ENCODE assay signal across 1 cellular context in the genomic region with DNA sequence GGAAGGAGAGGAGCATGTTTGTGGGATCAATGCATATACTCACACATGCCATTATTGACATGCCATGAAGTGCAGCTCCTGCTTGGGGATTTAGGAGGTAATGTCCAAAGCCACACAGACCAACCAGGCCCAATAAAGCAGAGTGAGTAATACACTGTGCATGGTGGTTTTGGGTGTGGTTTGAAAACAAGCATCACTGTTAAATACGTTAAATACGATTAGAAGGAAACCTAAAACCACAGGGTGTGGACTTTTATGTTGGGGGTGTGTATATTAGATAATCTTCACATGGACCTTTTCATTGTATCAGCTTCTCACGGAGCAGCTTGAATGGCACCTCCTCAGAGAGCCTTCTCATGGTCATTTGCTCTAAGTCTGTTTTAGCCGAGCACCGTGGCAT.
TF ChIP-seq lines count a peak whose summit lies in the region.

No MANE protein-coding gene starts in this region.

TF ChIP-seq in K562, 482 proteins besides CTCF, POLR2A, EP300 and RAD21 (continued from another document):
- TF ChIP-seq, protein P1, sequence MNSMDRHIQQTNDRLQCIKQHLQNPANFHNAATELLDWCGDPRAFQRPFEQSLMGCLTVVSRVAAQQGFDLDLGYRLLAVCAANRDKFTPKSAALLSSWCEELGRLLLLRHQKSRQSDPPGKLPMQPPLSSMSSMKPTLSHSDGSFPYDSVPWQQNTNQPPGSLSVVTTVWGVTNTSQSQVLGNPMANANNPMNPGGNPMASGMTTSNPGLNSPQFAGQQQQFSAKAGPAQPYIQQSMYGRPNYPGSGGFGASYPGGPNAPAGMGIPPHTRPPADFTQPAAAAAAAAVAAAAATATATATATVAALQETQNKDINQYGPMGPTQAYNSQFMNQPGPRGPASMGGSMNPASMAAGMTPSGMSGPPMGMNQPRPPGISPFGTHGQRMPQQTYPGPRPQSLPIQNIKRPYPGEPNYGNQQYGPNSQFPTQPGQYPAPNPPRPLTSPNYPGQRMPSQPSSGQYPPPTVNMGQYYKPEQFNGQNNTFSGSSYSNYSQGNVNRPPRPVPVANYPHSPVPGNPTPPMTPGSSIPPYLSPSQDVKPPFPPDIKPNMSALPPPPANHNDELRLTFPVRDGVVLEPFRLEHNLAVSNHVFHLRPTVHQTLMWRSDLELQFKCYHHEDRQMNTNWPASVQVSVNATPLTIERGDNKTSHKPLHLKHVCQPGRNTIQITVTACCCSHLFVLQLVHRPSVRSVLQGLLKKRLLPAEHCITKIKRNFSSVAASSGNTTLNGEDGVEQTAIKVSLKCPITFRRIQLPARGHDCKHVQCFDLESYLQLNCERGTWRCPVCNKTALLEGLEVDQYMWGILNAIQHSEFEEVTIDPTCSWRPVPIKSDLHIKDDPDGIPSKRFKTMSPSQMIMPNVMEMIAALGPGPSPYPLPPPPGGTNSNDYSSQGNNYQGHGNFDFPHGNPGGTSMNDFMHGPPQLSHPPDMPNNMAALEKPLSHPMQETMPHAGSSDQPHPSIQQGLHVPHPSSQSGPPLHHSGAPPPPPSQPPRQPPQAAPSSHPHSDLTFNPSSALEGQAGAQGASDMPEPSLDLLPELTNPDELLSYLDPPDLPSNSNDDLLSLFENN (IDR thresholded peaks at IDR 0.05; ENCODE audit: low read depth in 2 of 2, low read length in 2 of 2), result peak in 1 of 2 experiments; percentile 22; a peak in 1 of 4 replicates
- TF ChIP-seq, protein P2, sequence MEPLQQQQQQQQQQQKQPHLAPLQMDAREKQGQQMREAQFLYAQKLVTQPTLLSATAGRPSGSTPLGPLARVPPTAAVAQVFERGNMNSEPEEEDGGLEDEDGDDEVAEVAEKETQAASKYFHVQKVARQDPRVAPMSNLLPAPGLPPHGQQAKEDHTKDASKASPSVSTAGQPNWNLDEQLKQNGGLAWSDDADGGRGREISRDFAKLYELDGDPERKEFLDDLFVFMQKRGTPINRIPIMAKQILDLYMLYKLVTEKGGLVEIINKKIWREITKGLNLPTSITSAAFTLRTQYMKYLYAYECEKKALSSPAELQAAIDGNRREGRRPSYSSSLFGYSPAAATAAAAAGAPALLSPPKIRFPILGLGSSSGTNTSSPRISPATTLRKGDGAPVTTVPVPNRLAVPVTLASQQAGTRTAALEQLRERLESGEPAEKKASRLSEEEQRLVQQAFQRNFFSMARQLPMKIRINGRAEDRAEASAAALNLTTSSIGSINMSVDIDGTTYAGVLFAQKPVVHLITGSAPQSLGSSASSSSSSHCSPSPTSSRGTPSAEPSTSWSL (CRISPR knock-in tag; IDR thresholded peaks at IDR 0.05; ENCODE audit: borderline replicate concordance), result no peak
- peak; percentile 74 to 87; a peak in 3 of 4 replicates for TF ChIP-seq FOXK2 (conservative IDR thresholded peaks at IDR 0.05 in 1 of 2, IDR thresholded peaks at IDR 0.05 in 1 of 2; ENCODE audit: low read depth in 2 of 2)
- TF ChIP-seq, protein P3, sequence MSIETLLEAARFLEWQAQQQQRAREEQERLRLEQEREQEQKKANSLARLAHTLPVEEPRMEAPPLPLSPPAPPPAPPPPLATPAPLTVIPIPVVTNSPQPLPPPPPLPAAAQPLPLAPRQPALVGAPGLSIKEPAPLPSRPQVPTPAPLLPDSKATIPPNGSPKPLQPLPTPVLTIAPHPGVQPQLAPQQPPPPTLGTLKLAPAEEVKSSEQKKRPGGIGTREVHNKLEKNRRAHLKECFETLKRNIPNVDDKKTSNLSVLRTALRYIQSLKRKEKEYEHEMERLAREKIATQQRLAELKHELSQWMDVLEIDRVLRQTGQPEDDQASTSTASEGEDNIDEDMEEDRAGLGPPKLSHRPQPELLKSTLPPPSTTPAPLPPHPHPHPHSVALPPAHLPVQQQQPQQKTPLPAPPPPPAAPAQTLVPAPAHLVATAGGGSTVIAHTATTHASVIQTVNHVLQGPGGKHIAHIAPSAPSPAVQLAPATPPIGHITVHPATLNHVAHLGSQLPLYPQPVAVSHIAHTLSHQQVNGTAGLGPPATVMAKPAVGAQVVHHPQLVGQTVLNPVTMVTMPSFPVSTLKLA (conservative IDR thresholded peaks at IDR 0.05), result peak; percentile 34 to 70; a peak in 2 of 4 replicates
- TF ChIP-seq GABPB1 (CRISPR knock-in tag; IDR thresholded peaks at IDR 0.05), result 0 out of 2 replicates have a peak, but pooled peaks have one; percentile 10
- no peak for TF ChIP-seq HOXB6 (CRISPR knock-in tag; IDR thresholded peaks at IDR 0.05; ENCODE audit: borderline replicate concordance)
- no peak for TF ChIP-seq FOXA1 (IDR thresholded peaks at IDR 0.05; ENCODE audit: borderline replicate concordance)
